In the genomic region with DNA sequence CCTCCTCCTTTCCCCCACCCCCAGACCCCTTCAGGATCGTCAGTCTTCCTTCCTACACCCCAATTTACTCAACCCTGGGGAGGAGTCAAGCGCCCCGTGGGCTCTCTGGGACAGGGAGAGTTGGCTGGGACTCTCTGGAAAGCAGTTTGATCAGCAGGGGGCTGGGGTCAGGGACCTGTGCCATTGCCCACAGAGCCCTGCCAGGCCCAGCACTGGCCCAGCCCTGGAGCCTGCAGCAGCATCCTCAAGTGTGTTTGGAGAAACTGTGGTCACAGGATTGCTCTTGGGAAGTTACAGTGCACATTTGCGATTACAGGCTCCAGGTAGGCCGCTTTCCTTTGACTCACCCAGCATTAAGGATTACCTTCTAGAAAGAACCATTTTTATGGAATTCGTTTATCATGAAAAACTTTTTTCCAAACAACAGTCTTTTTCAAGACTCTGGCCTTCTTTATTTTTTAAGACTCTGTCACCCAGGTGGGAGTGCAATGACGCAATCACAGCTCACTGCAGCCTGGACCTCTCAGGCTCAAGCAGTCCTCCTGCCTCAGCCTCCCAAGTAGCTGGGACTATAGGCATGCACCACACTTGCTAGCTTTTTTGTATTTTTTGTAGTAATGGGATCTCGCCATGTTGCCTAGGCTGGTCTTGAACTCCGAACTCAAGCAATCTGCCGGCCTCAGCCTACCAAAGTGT, we compare ENCODE assay signal across 19 cellular contexts. TPM values are rescaled to one million over a fixed set of nuclear protein-coding genes. Genes with fewer than 3 reads are reported as not detected.
DNase-seq lines count a peak whose midpoint lies in the region; ATAC-seq, FAIRE-seq and TF ChIP-seq lines count a peak whose summit lies in the region.
"Had no signal": no experiment of that assay in that cellular context is flagged by ENCODE, and none has a peak within 500 bp of the region (broad histone marks: within the 10 kb centered on the region; RNA-seq: fewer than 3 reads in every experiment).

No MANE protein-coding gene starts in this region.

- H3K36me3 ChIP-seq in left ventricle myocardium inferior (peaks cover 3% of the 10 kb centered on the region), K562 (ENCODE audit: control insufficient read depth, insufficient read depth, low read length) (no peaks in the 10 kb centered on the region), ovary (no peaks in the 10 kb centered on the region)

- no peak for DNase-seq in left ventricle myocardium inferior
- DNase-seq in cardiac septum (ENCODE audit: low spot score) = no peak
- no peak for DNase-seq in K562 (ENCODE audit: extremely low read depth in 1 of 4, low spot score in 3 of 4)
- DNase-seq in substantia nigra (lab: John Stamatoyannopoulos, UW) = no peak
- DNase-seq in ovary = no peak
- no peak for DNase-seq in inferior parietal cortex (ENCODE audit: extremely low spot score)
- DNase-seq: C1 segment of cervical spinal cord, NCI-H1092 treated with DMSO at 0.1 percent for 48 hours, NCI-H1694, NCI-H2081 treated with DMSO at 0.1 percent for 48 hours, NCI-H2227 treated with DMSO at 0.1 percent for 48 hours, NCI-H524 had no signal

- TF ChIP-seq EP300 in K562 (IDR thresholded peaks at IDR 0.05; ENCODE audit: low read length) (no peak), ovary (IDR thresholded peaks at IDR 0.05) (no peak)

- H3K9ac ChIP-seq in K562 (ENCODE audit: insufficient read depth in 1 of 2, low read depth in 2 of 2, low read length in 2 of 2) = 0 out of 4 replicates have a peak overlapping the region, but pooled peaks of 1 of the 2 experiments have one; percentile 19

- TF ChIP-seq POLR2A in K562 (conservative IDR thresholded peaks at IDR 0.05) (no peak), ovary (IDR thresholded peaks at IDR 0.05) (no peak)

- H3K4me2 ChIP-seq in K562 (ENCODE audit: insufficient read depth, low read length) = no peak overlapping the region

- no peak for ATAC-seq in K562
- no peak for ATAC-seq in HG02973 (IDR thresholded peaks at IDR 0.05; ENCODE audit: unreplicated experiment)

- no TSS peak for BruUV-seq in K562 (replicated peaks; lab: Mats Ljungman, UMichigan)

- intact Hi-C loops in left ventricle myocardium inferior (cut with micrococcal nuclease) (no loop called here), cardiac septum (cut with DNase I) (loop anchor here (5.0 kb wide), 1 partner anchor 38 kb away; no protein-coding TSS in a partner anchor), K562 (cut with micrococcal nuclease) (no loop called here), ovary (cut with DNase I) (no loop called here)

- FAIRE-seq in K562 (lab: Jason Lieb, UNC) = no peak
- FAIRE-seq: A204.1, D721Med, GM12892, GM18507, HTR-8/SVneo had no signal

- CTCF ChIA-PET in K562 (lab: Yijun Ruan, JAX; ENCODE audit: low intra/inter-chr PET ratio) = no interaction called here

- H3K9me3 ChIP-seq in left ventricle myocardium inferior (replicated peaks) (no peaks in the 10 kb centered on the region), K562 (replicated peaks; ENCODE audit: control insufficient read depth, insufficient read depth, low read depth, low read length) (no peaks in the 10 kb centered on the region), ovary (no peaks in the 10 kb centered on the region)

- TF ChIP-seq CTCF in left ventricle myocardium inferior (IDR thresholded peaks at IDR 0.05; ENCODE audit: borderline replicate concordance) (no peak), K562 (IDR thresholded peaks at IDR 0.05 in 2 of 3, conservative IDR thresholded peaks at IDR 0.05 in 1 of 3; ENCODE audit: insufficient read depth in 2 of 3, low read depth in 1 of 3, low read length in 3 of 3) (no peak), ovary (IDR thresholded peaks at IDR 0.05) (no peak)

- H3K27ac ChIP-seq in left ventricle myocardium inferior (replicated peaks) (peak overlapping the region; percentile 92), K562 (ENCODE audit: extremely low read depth, low read depth, low read length) (no peak overlapping the region), layer of hippocampus (ENCODE audit: low read depth, low read length) (peak overlapping the region; percentile 70), substantia nigra (ENCODE audit: low read depth, low read length, poor library complexity, severe bottlenecking) (peak overlapping the region; percentile 98), ovary (peak overlapping the region in 1 of 2 donors; percentile 25)

- WGBS in K562 (ENCODE audit: insufficient coverage, low coverage, missing lambda C conversion rate) = 10% methylated on average over 10 of the region's 10 CpGs
- 75 to 81% (median 78%) methylated on average over 10 of the region's 10 CpGs for WGBS in ovary, 3 donors

- H3K4me3 ChIP-seq in left ventricle myocardium inferior (no peak overlapping the region), K562 (no peak overlapping the region), ovary (no peak overlapping the region)

- TF ChIP-seq RAD21 in K562 (CRISPR knock-in tag; conservative IDR thresholded peaks at IDR 0.05 in 1 of 2, IDR thresholded peaks at IDR 0.05 in 1 of 2) = no peak

- no peaks in the 10 kb centered on the region for H3K79me2 ChIP-seq in K562 (ENCODE audit: control insufficient read depth, insufficient read depth, low read length)

- H3K27me3 ChIP-seq in left ventricle myocardium inferior (ENCODE audit: low read depth) (no peaks in the 10 kb centered on the region), K562 (ENCODE audit: control insufficient read depth in 2 of 2, insufficient read depth in 2 of 2, low read length in 2 of 2) (peaks cover 59 to 75% of the 10 kb centered on the region in 2 experiments), layer of hippocampus (ENCODE audit: control insufficient read depth, insufficient read depth, low read length) (no peaks in the 10 kb centered on the region), ovary (no peaks in the 10 kb centered on the region)

- POLR2A ChIA-PET in K562 (lab: Yijun Ruan, JAX) = interaction anchor here (0.6 to 1.7 kb wide), 3 partner anchors 13 to 86 kb away, joined by 3 to 5 read pairs (median 4); no protein-coding TSS in a partner anchor

- no peaks in the 10 kb centered on the region for H3K9me1 ChIP-seq in K562 (ENCODE audit: control insufficient read depth, insufficient read depth, low read length)

- H3K4me1 ChIP-seq in left ventricle myocardium inferior = peaks cover 83% of the 10 kb centered on the region
- H3K4me1 ChIP-seq in K562 (replicated peaks in 1 of 2; ENCODE audit: control insufficient read depth in 2 of 2, insufficient read depth in 2 of 2, low read length in 2 of 2) = no peaks in the 10 kb centered on the region
- peaks cover 43% of the 10 kb centered on the region for H3K4me1 ChIP-seq in ovary (ENCODE audit: insufficient read depth)

- no peak overlapping the region for H2AFZ ChIP-seq in K562 (ENCODE audit: low read depth, low read length)

- H4K20me1 ChIP-seq in K562 (replicated peaks; ENCODE audit: control insufficient read depth, insufficient read depth, low read length) = 0 out of 2 replicates have a peak, but pooled peaks cover 5% of the 10 kb centered on the region

- in situ Hi-C loops in K562 (cut with MboI) = no loop called here

TF ChIP-seq in K562, 482 proteins besides CTCF, POLR2A, EP300 and RAD21 (continues in another document):
- TF ChIP-seq ATF3 (IDR thresholded peaks at IDR 0.05) = peak; percentile 57
- no peak for TF ChIP-seq ATF3 (CRISPR knock-in tag; conservative IDR thresholded peaks at IDR 0.05)
- no peak; the same call in 1 of the 2 replicates for TF ChIP-seq CEBPG (CRISPR knock-in tag; IDR thresholded peaks at IDR 0.05)
- peak; percentile 44 to 80; a peak in 2 of 4 replicates for TF ChIP-seq CEBPG (tag; conservative IDR thresholded peaks at IDR 0.05 in 1 of 2, IDR thresholded peaks at IDR 0.05 in 1 of 2)
- no peak for TF ChIP-seq POLR2B (IDR thresholded peaks at IDR 0.05; ENCODE audit: low read depth, partially characterized antibody)
- TF ChIP-seq CEBPB (tag; IDR thresholded peaks at IDR 0.05) = peak; percentile 82
- no peak for TF ChIP-seq ZNF445 (CRISPR knock-in tag; IDR thresholded peaks at IDR 0.05; ENCODE audit: low read depth)
- TF ChIP-seq ZNF140 (CRISPR knock-in tag; IDR thresholded peaks at IDR 0.05) = no peak

RNA-seq across cellular contexts. Expression of gene CHST3, which starts 50.7 kb away (rescaled TPM):
- 18.0 TPM for total RNA-seq in left ventricle myocardium inferior
- 24.4 TPM for total RNA-seq in cardiac septum
- total RNA-seq in K562 (2011; cell fraction: chromatin; rRNA removed; ENCODE audit: low replicate concordance) = 0.11 and 0.12 TPM in 2 replicates
- 0.13 and 0.17 TPM in 2 replicates for total RNA-seq in K562 (2011; cell fraction: nucleolus; rRNA removed)
- 0.15 TPM in 2 replicates for total RNA-seq in K562 (2011; cell fraction: nucleoplasm; rRNA removed)
- total RNA-seq in K562 (2014; rRNA removed) = 0.23 and 0.33 TPM in 2 replicates
- total RNA-seq in K562 (2014; rRNA removed; fragmentation: Illumina TruSeq; extraction: Trizol) = 0.13 and 0.15 TPM in 2 replicates
- total RNA-seq in K562 (2015; rRNA removed; fragmentation: Illumina TruSeq; extraction: Trizol) = 1.3 TPM in 2 replicates
- total RNA-seq in K562 (2021) = 0.38 and 0.42 TPM in 2 replicates
- 0.06 and 0.18 TPM in 2 replicates for polyA plus RNA-seq in K562 (2011; rRNA removed)
- 0.01 and 0.13 TPM in 2 replicates for polyA plus RNA-seq in K562 (2011; cell fraction: cytosol; rRNA removed)
- 0.04 and 0.20 TPM in 2 replicates for polyA plus RNA-seq in K562 (2011; cell fraction: nucleus; rRNA removed)
- polyA plus RNA-seq in K562 (2012) = 0.43 and 0.76 TPM in 2 replicates
- polyA plus RNA-seq in K562 (2014; fragmentation: Illumina TruSeq; extraction: Trizol) = 0.17 and 0.18 TPM in 2 replicates
- under 1 TPM; 0.01 to 0.04 TPM for polyA plus RNA-seq in K562 (2014; fragmentation: Nextera tagmentation; extraction: Ambion mirVana)
- 0.07 and 0.34 TPM in 2 replicates for polyA plus RNA-seq in K562 (2014; rRNA removed)
- 0.04 and 0.51 TPM in 2 replicates for polyA minus RNA-seq in K562 (2011; rRNA and poly(A)+ RNA removed)
- 0.10 and 0.55 TPM in 2 replicates for polyA minus RNA-seq in K562 (2011; cell fraction: cytosol; rRNA and poly(A)+ RNA removed)
- polyA minus RNA-seq in K562 (2011; cell fraction: nucleus; rRNA and poly(A)+ RNA removed) = 0.13 and 0.78 TPM in 2 replicates
- 10 to 100 TPM; 26.0 to 69.2 (median 36.1) TPM for total RNA-seq in ovary
- 10 to 100 TPM; 16.4 to 51.0 TPM for polyA plus RNA-seq in ovary
